28 cellular contexts compared by ENCODE assay signal in the genomic region with DNA sequence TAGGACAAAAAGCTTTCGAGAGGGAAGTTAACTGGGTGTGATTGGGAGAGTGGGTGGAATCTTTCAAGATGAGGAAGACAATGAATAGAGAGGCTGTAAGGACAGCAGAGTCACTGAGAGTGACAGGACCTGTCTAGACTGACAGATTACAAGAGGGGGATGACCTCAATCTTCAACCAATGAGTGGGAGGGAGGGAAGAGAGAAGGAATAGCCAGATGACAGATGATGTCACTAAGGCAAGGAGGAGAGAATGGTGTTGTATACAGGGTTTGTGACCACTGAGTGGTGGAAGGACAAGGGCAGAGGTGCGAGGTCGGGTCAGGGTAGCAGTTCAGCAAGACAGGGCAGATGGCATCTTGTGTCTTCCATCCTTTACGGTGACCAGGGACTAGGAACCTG. TPM values are rescaled to one million over a fixed set of nuclear protein-coding genes. Genes with fewer than 3 reads are reported as not detected.
DNase-seq lines count a peak whose midpoint lies in the region; ATAC-seq, FAIRE-seq and TF ChIP-seq lines count a peak whose summit lies in the region.
"Had no signal": no experiment of that assay in that cellular context is flagged by ENCODE, and none has a peak within 500 bp of the region (broad histone marks: within the 10 kb centered on the region; RNA-seq: fewer than 3 reads in every experiment).

No MANE protein-coding gene starts in this region.

- in situ Hi-C loops in GM13976 (cut with MboI; ENCODE audit: low sequenced_read_pairs, unreplicated experiment), result no loop called here

- WGBS in pancreas, 2 donors, result 86 to 87% methylated on average over 4 of the region's 4 CpGs

- intact Hi-C loops in pancreas (cut with DNase I), result loop anchor here in 1 of 3 donors (10.0 kb wide), 1 partner anchor 74 kb away; no protein-coding TSS in a partner anchor

- H3K4me3 ChIP-seq in pancreas, result no peak overlapping the region
- H3K4me3 ChIP-seq: esophagus squamous epithelium, prostate gland, sigmoid colon, SJSA1 had no signal

- peak overlapping the region; percentile 19 for H3K27ac Mint-ChIP-seq in T-helper 2 cell treated with Interferon-gamma antibody and Interleukin-4, amounts not matched to agents 5 μg/mL and 100 μg/mL, for 36 hours
- H3K27ac Mint-ChIP-seq in central memory CD8-positive, alpha-beta T cell (ENCODE audit: low read depth), result peak overlapping the region; percentile 14
- H3K27ac Mint-ChIP-seq in stimulated activated effector memory CD8-positive, alpha-beta T cell treated with anti-CD3 and anti-CD28 coated beads, Interleukin-12 subunit alpha, Interleukin-12 subunit beta, amount 100 ng/mL, for 72 hours, result peak overlapping the region; percentile 86
- H3K27ac Mint-ChIP-seq: activated CD4-positive, alpha-beta T cell treated with anti-CD3 and anti-CD28 coated beads, Interleukin-2, amount 10 ng/mL, durations not matched to agents 24 days and 14 days; activated naive CD8-positive, alpha-beta T cell treated with anti-CD3 and anti-CD28 coated beads, Interleukin-2, amount 10 ng/mL, durations not matched to agents 7 days and 5 days had no signal

- no peaks in the 10 kb centered on the region for H3K9me3 ChIP-seq in pancreas
- H3K9me3 ChIP-seq: esophagus squamous epithelium, neutrophil, prostate gland, sigmoid colon, SJSA1 had no signal

- no peak overlapping the region for H3K27ac ChIP-seq in pancreas
- H3K27ac ChIP-seq: esophagus squamous epithelium, neutrophil, prostate gland, sigmoid colon, SJSA1 had no signal

- no peaks in the 10 kb centered on the region for H3K27me3 ChIP-seq in pancreas
- H3K27me3 ChIP-seq: esophagus squamous epithelium, neutrophil, sigmoid colon, SJSA1 had no signal

- no peak for ATAC-seq in central memory CD8-positive, alpha-beta T cell (replicated peaks; ENCODE audit: extremely low read depth, poor library complexity, severe bottlenecking)
- peak; percentile 75 for ATAC-seq in stimulated activated effector memory CD8-positive, alpha-beta T cell treated with anti-CD3 and anti-CD28 coated beads, Interleukin-12 subunit alpha, Interleukin-12 subunit beta, amount 100 ng/mL, for 72 hours
- no peak for ATAC-seq in pancreas
- ATAC-seq: left cardiac atrium had no signal

- no peak for FAIRE-seq in pancreas (lab: Jason Lieb, UNC)
- FAIRE-seq: endometrium, H54, urothelium cell line had no signal

- H3K27me3 Mint-ChIP-seq in T-helper 2 cell treated with Interferon-gamma antibody and Interleukin-4, amounts not matched to agents 5 μg/mL and 100 μg/mL, for 36 hours (ENCODE audit: low read depth), result no peaks in the 10 kb centered on the region
- H3K27me3 Mint-ChIP-seq in central memory CD8-positive, alpha-beta T cell, result no peaks in the 10 kb centered on the region
- H3K27me3 Mint-ChIP-seq: activated CD4-positive, alpha-beta T cell treated with anti-CD3 and anti-CD28 coated beads, Interleukin-2, amount 10 ng/mL, durations not matched to agents 24 days and 14 days; activated naive CD8-positive, alpha-beta T cell treated with anti-CD3 and anti-CD28 coated beads, Interleukin-2, amount 10 ng/mL, durations not matched to agents 7 days and 5 days had no signal

- peaks cover 21% of the 10 kb centered on the region for H3K4me1 Mint-ChIP-seq in T-helper 2 cell treated with Interferon-gamma antibody and Interleukin-4, amounts not matched to agents 5 μg/mL and 100 μg/mL, for 36 hours (ENCODE audit: low read depth)
- peaks cover 24% of the 10 kb centered on the region for H3K4me1 Mint-ChIP-seq in central memory CD8-positive, alpha-beta T cell
- peaks cover 32% of the 10 kb centered on the region for H3K4me1 Mint-ChIP-seq in stimulated activated effector memory CD8-positive, alpha-beta T cell treated with anti-CD3 and anti-CD28 coated beads, Interleukin-12 subunit alpha, Interleukin-12 subunit beta, amount 100 ng/mL, for 72 hours

- H3K4me3 Mint-ChIP-seq in T-helper 2 cell treated with Interferon-gamma antibody and Interleukin-4, amounts not matched to agents 5 μg/mL and 100 μg/mL, for 36 hours, result no peak overlapping the region
- no peak overlapping the region for H3K4me3 Mint-ChIP-seq in central memory CD8-positive, alpha-beta T cell
- H3K4me3 Mint-ChIP-seq in stimulated activated effector memory CD8-positive, alpha-beta T cell treated with anti-CD3 and anti-CD28 coated beads, Interleukin-12 subunit alpha, Interleukin-12 subunit beta, amount 100 ng/mL, for 72 hours, result no peak overlapping the region
- H3K4me3 Mint-ChIP-seq: activated CD4-positive, alpha-beta T cell treated with anti-CD3 and anti-CD28 coated beads, Interleukin-2, amount 10 ng/mL, durations not matched to agents 24 days and 14 days; activated naive CD8-positive, alpha-beta T cell treated with anti-CD3 and anti-CD28 coated beads, Interleukin-2, amount 10 ng/mL, durations not matched to agents 7 days and 5 days had no signal

- DNase-seq in T-helper 2 cell treated with Interferon-gamma antibody and Interleukin-4, amounts not matched to agents 5 μg/mL and 100 μg/mL, for 36 hours (ENCODE audit: low spot score), result no peak
- no peak for DNase-seq in T-helper 2 cell
- peak; percentile 17 for DNase-seq in GM13976 (ENCODE audit: low spot score)
- DNase-seq in central memory CD8-positive, alpha-beta T cell (ENCODE audit: low spot score in 2 of 2), result no peak
- no peak for DNase-seq in stimulated activated effector memory CD8-positive, alpha-beta T cell treated with anti-CD3 and anti-CD28 coated beads, Interleukin-12 subunit alpha, Interleukin-12 subunit beta, amount 100 ng/mL, for 72 hours (ENCODE audit: low spot score in 2 of 2)
- no peak for DNase-seq in GM03348 (ENCODE audit: low spot score)
- no peak for DNase-seq in DMS153 treated with DMSO at 0.1 percent for 48 hours (lab: John Stamatoyannopoulos, UW; ENCODE audit: unreplicated experiment)
- no peak for DNase-seq in pancreas
- DNase-seq: activated CD4-positive, alpha-beta T cell treated with anti-CD3 and anti-CD28 coated beads, Interleukin-2, amount 10 ng/mL, durations not matched to agents 24 days and 14 days; activated naive CD8-positive, alpha-beta T cell treated with anti-CD3 and anti-CD28 coated beads, Interleukin-2, amount 10 ng/mL, durations not matched to agents 7 days and 5 days; central memory CD4-positive, alpha-beta T cell; dermis blood vessel endothelial cell; DMS153; esophagus squamous epithelium; foreskin melanocyte; left cardiac atrium; NCI-H2029 treated with DMSO at 0.1 percent for 48 hours; NCI-H226; RPMI8226; sigmoid colon; stimulated activated CD4-positive, alpha-beta T cell treated with anti-CD3 and anti-CD28 coated beads, Interleukin-4, amount 100 ng/mL, for 4 hours; stimulated activated naive CD4-positive, alpha-beta T cell treated with Interleukin-2 at 50 U/mL for 16 hours had no signal

- H3K4me1 ChIP-seq in pancreas, result peaks cover 0 to 18% (median 3%) of the 10 kb centered on the region in 3 donors

- H3K9me3 Mint-ChIP-seq in T-helper 2 cell treated with Interferon-gamma antibody and Interleukin-4, amounts not matched to agents 5 μg/mL and 100 μg/mL, for 36 hours, result no peaks in the 10 kb centered on the region
- no peaks in the 10 kb centered on the region for H3K9me3 Mint-ChIP-seq in central memory CD8-positive, alpha-beta T cell
- H3K9me3 Mint-ChIP-seq in stimulated activated effector memory CD8-positive, alpha-beta T cell treated with anti-CD3 and anti-CD28 coated beads, Interleukin-12 subunit alpha, Interleukin-12 subunit beta, amount 100 ng/mL, for 72 hours, result no peaks in the 10 kb centered on the region
- H3K9me3 Mint-ChIP-seq: activated CD4-positive, alpha-beta T cell treated with anti-CD3 and anti-CD28 coated beads, Interleukin-2, amount 10 ng/mL, durations not matched to agents 24 days and 14 days; activated naive CD8-positive, alpha-beta T cell treated with anti-CD3 and anti-CD28 coated beads, Interleukin-2, amount 10 ng/mL, durations not matched to agents 7 days and 5 days had no signal

- no peak for TF ChIP-seq CTCF in GM13976 (IDR thresholded peaks at IDR 0.05; ENCODE audit: borderline replicate concordance, control extremely low read depth, extremely low read depth, insufficient read depth, missing control alignments)
- no peak for TF ChIP-seq CTCF in pancreas (IDR thresholded peaks at IDR 0.05)

- H3K36me3 Mint-ChIP-seq in T-helper 2 cell treated with Interferon-gamma antibody and Interleukin-4, amounts not matched to agents 5 μg/mL and 100 μg/mL, for 36 hours (ENCODE audit: low read depth), result peaks cover 6% of the 10 kb centered on the region
- H3K36me3 Mint-ChIP-seq in central memory CD8-positive, alpha-beta T cell (ENCODE audit: insufficient read depth), result peaks cover 21% of the 10 kb centered on the region
- H3K36me3 Mint-ChIP-seq in stimulated activated effector memory CD8-positive, alpha-beta T cell treated with anti-CD3 and anti-CD28 coated beads, Interleukin-12 subunit alpha, Interleukin-12 subunit beta, amount 100 ng/mL, for 72 hours, result peaks cover 34% of the 10 kb centered on the region

- H3K36me3 ChIP-seq in pancreas, result no peaks in the 10 kb centered on the region
- H3K36me3 ChIP-seq: prostate gland had no signal

RNA-seq across cellular contexts. Expression of a gene that starts 5.8 kb away (rescaled TPM):
- total RNA-seq in pancreas, result 100 to 1,000 TPM in 4 of 6 donors, 10 to 100 TPM in 2; 70.5 to 126 (median 109) TPM
- polyA plus RNA-seq in pancreas, result 100 to 1,000 TPM; 109 to 129 TPM

RNA-seq across cellular contexts. Expression of a gene that starts 23.0 kb away (rescaled TPM):
- total RNA-seq in pancreas, result 10 to 100 TPM; 32.7 to 69.0 (median 48.4) TPM
- polyA plus RNA-seq in pancreas, result 10 to 100 TPM; 42.8 to 61.5 TPM

RNA-seq across cellular contexts. Expression of a gene that starts 52.9 kb away (rescaled TPM):
- 10 to 100 TPM; 42.5 to 70.7 (median 56.6) TPM for total RNA-seq in pancreas
- polyA plus RNA-seq in pancreas, result 100 to 1,000 TPM; 410 to 432 TPM

Comparison
In these comparisons a context has a peak if more than half of its experiments do, and no peak if none do; other contexts are left out.
1. H3K27ac Mint-ChIP-seq: peak in every context shown above with its lines; median percentile 86 in stimulated activated effector memory CD8-positive, alpha-beta T cell treated with anti-CD3 and anti-CD28 coated beads, Interleukin-12 subunit alpha, Interleukin-12 subunit beta, amount 100 ng/mL, for 72 hours; 19 in T-helper 2 cell treated with Interferon-gamma antibody and Interleukin-4, amounts not matched to agents 5 μg/mL and 100 μg/mL, for 36 hours; 14 in central memory CD8-positive, alpha-beta T cell.